Comparison of ENCODE assay signal across 10 cellular contexts in the genomic region with DNA sequence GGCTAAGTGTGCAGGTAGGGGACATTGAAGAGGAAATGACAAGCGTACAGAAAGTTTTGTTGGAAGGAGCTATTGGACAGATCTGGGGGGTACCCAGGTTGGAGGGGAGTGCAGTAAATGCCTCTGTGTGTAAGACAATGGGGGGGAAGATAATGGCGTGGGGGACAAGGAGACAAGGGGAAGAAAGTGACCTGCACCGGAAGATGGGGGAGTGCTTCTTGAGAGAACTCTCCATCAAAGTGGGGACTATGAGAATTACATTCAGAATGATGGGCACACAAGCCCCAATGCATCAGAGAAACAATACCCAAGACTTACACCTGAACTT.
A peak's percentile ranks its signal among the peaks of the same experiment; 100 is the strongest.
DNase-seq lines count a peak whose midpoint lies in the region; FAIRE-seq and TF ChIP-seq lines count a peak whose summit lies in the region.
"Had no signal": no experiment of that assay in that cellular context is flagged by ENCODE, and none has a peak within 500 bp of the region (broad histone marks: within the 10 kb centered on the region; RNA-seq: fewer than 3 reads in every experiment).

No MANE protein-coding gene starts in this region.

- no peaks in the 10 kb centered on the region for H3K9me3 ChIP-seq in KOPT-K1 (ENCODE audit: insufficient read depth, low read length, poor library complexity, severe bottlenecking)
- H3K9me3 ChIP-seq in duodenal mucosa (ENCODE audit: control insufficient read depth in 1 of 2, low read length in 2 of 2), result no peaks in the 10 kb centered on the region
- no peaks in the 10 kb centered on the region for H3K9me3 ChIP-seq in parathyroid adenoma (ENCODE audit: control insufficient read depth, low read length)

- peak overlapping the region; percentile 22 for H3K4me2 ChIP-seq in parathyroid adenoma (ENCODE audit: low read length)

- peak overlapping the region in 4 of 7 donors; percentile 5 to 79 (median 44) for H3K27ac Mint-ChIP-seq in CD14-positive monocyte

- no peak for DNase-seq in CD14-positive monocyte (ENCODE audit: low spot score)
- no peak for DNase-seq in frontal cortex (ENCODE audit: low spot score in 2 of 2)
- DNase-seq in ACHN, result no peak
- no peak for DNase-seq in DMS79 (lab: John Stamatoyannopoulos, UW)
- no peak for DNase-seq in activated CD4-positive, alpha-beta T cell treated with anti-CD3 and anti-CD28 coated beads for 48 hours
- DNase-seq: GF-D8, NCI-H2081 treated with DMSO at 0.1 percent for 48 hours had no signal

- H2AFZ ChIP-seq in parathyroid adenoma, result peak overlapping the region; percentile 35

- no peaks in the 10 kb centered on the region for H3K27me3 ChIP-seq in duodenal mucosa (ENCODE audit: control insufficient read depth in 1 of 2, insufficient read depth in 2 of 2, low read length in 2 of 2)
- H3K27me3 ChIP-seq in parathyroid adenoma (ENCODE audit: control insufficient read depth, insufficient read depth, low read length), result no peaks in the 10 kb centered on the region

- TF ChIP-seq CTCF in CD14-positive monocyte (IDR thresholded peaks at IDR 0.05) (no peak), parathyroid adenoma (IDR thresholded peaks at IDR 0.05) (no peak)

- peaks cover 0 to 3% (median 0%) of the 10 kb centered on the region in 7 donors for H3K9me3 Mint-ChIP-seq in CD14-positive monocyte

- no peaks in the 10 kb centered on the region for H3K36me3 Mint-ChIP-seq in CD14-positive monocyte

- FAIRE-seq in frontal cortex (lab: Jason Lieb, UNC), result no peak

- H3K36me3 ChIP-seq in KOPT-K1 (ENCODE audit: insufficient read depth, low read length) (no peaks in the 10 kb centered on the region), duodenal mucosa (ENCODE audit: control insufficient read depth in 1 of 2, insufficient read depth in 2 of 2, low read length in 2 of 2) (no peaks in the 10 kb centered on the region), parathyroid adenoma (ENCODE audit: control insufficient read depth, insufficient read depth, low read length) (no peaks in the 10 kb centered on the region)

- H3K27ac ChIP-seq in KOPT-K1 (ENCODE audit: low read depth, low read length, poor library complexity, severe bottlenecking) (peak overlapping the region; percentile 28), duodenal mucosa (ENCODE audit: low read depth, low read length) (no peak overlapping the region), parathyroid adenoma (no peak overlapping the region)

- H3K4me1 ChIP-seq in duodenal mucosa (ENCODE audit: control insufficient read depth in 1 of 2, insufficient read depth in 2 of 2, low read length in 2 of 2) (peaks cover 5 to 14% of the 10 kb centered on the region in 2 donors), parathyroid adenoma (no peaks in the 10 kb centered on the region)

- H3K4me3 Mint-ChIP-seq in CD14-positive monocyte, result peak overlapping the region; percentile 66 to 93

- in situ Hi-C loops in ACHN (cut with HindIII; ENCODE audit: low pct_ligation_motif_present, low pct_unique_long_range_greater_than_20kb, low sequenced_read_pairs), result no loop called here

- H3K4me1 Mint-ChIP-seq in CD14-positive monocyte, result peaks cover 11% of the 10 kb centered on the region

- H3K9ac ChIP-seq in duodenal mucosa (ENCODE audit: low read depth in 1 of 2, low read length in 2 of 2) (peak overlapping the region in 1 of 2 donors; percentile 9), parathyroid adenoma (no peak overlapping the region)

- H3K27me3 Mint-ChIP-seq in CD14-positive monocyte (ENCODE audit: low read depth in 3 of 3), result peaks cover 0 to 5% (median 1%) of the 10 kb centered on the region in 3 donors

- no peaks in the 10 kb centered on the region for H3K79me2 ChIP-seq in parathyroid adenoma

- H3K4me3 ChIP-seq in duodenal mucosa (ENCODE audit: low read depth in 1 of 2, low read length in 2 of 2) (peak overlapping the region; percentile 67 to 70), parathyroid adenoma (ENCODE audit: low read depth, low read length) (no peak overlapping the region)

- intact Hi-C loops in CD14-positive monocyte (cut with micrococcal nuclease), result no loop called here
